ENCODE assay signal across 22 cellular contexts in genomic region chr2:136185991-136186771, GRCh38.
A peak's percentile ranks its signal among the peaks of the same experiment; 100 is the strongest.
DNase-seq lines count a peak whose midpoint lies in the region; ATAC-seq and TF ChIP-seq lines count a peak whose summit lies in the region.
"Had no signal": no experiment of that assay in that cellular context is flagged by ENCODE, and none has a peak within 500 bp of the region (broad histone marks: within the 10 kb centered on the region; RNA-seq: fewer than 3 reads in every experiment).

No MANE protein-coding gene starts in this region.

- H3K9me3 Mint-ChIP-seq in GM23338: peaks cover 7% of the 10 kb centered on the region

- H2AFZ ChIP-seq in osteoblast (ENCODE audit: low read length) (no peak overlapping the region), GM23338 (no peak overlapping the region)

- BruUV-seq in A673 (replicated peaks; lab: Mats Ljungman, UMichigan): no TSS peak

- no peak overlapping the region for H3K4me3 ChIP-seq in osteoblast (ENCODE audit: insufficient read depth, low read length)
- no peak overlapping the region for H3K4me3 ChIP-seq in A673 (ENCODE audit: low read depth, low read length, poor library complexity, severe bottlenecking)
- no peak overlapping the region for H3K4me3 ChIP-seq in GM23338
- H3K4me3 ChIP-seq: lung, ovary had no signal

- H3K4me1 Mint-ChIP-seq in GM23338: peaks cover 16% of the 10 kb centered on the region

- intact Hi-C loops in A673 (cut with micrococcal nuclease; ENCODE audit: unreplicated experiment): no loop called here

- H3K27ac ChIP-seq in osteoblast (ENCODE audit: low read depth, low read length): no peak overlapping the region
- H3K27ac ChIP-seq in A673 (ENCODE audit: low read depth, low read length, poor library complexity, severe bottlenecking): no peak overlapping the region
- H3K27ac ChIP-seq in GM23338 (ENCODE audit: low read depth): no peak overlapping the region
- H3K27ac ChIP-seq: ovary, RWPE1 had no signal

- H3K4me2 ChIP-seq in osteoblast (ENCODE audit: insufficient read depth, low read length) (no peak overlapping the region), GM23338 (no peak overlapping the region)

- ATAC-seq in GM23338: no peak

- no peak overlapping the region for H3K27ac Mint-ChIP-seq in GM23338
- H3K27ac Mint-ChIP-seq: activated CD4-positive, alpha-beta T cell treated with anti-CD3 and anti-CD28 coated beads, Interleukin-2, amount 10 ng/mL, durations not matched to agents 24 days and 14 days; B cell; endodermal cell had no signal

- H3K27me3 Mint-ChIP-seq in GM23338 (ENCODE audit: insufficient read depth, low read depth, poor library complexity): peaks cover 2% of the 10 kb centered on the region
- H3K27me3 Mint-ChIP-seq: B cell, naive B cell had no signal

- H3K4me3 Mint-ChIP-seq in GM23338: no peak overlapping the region
- H3K4me3 Mint-ChIP-seq: activated CD4-positive, alpha-beta T cell treated with anti-CD3 and anti-CD28 coated beads, Interleukin-2, amount 10 ng/mL, durations not matched to agents 24 days and 14 days; B cell; endodermal cell; naive B cell had no signal

- H3F3A ChIP-seq in GM23338 (replicated peaks; ENCODE audit: low read depth): no peaks in the 10 kb centered on the region

- H3K36me3 Mint-ChIP-seq in GM23338 (ENCODE audit: low read depth): no peaks in the 10 kb centered on the region

- peak; percentile 1 for DNase-seq in EL
- DNase-seq in M059J (ENCODE audit: low read depth): peak; percentile 4
- peak; percentile 6 for DNase-seq in cerebellum (ENCODE audit: low spot score)
- DNase-seq in occipital lobe (lab: John Stamatoyannopoulos, UW): peak; percentile 4
- DNase-seq in osteoblast (ENCODE audit: insufficient read length, low spot score, missing footprints): no peak
- no peak for DNase-seq in NCI-H226
- DNase-seq in A673 (ENCODE audit: low spot score): no peak
- no peak for DNase-seq in GM23338 (ENCODE audit: low spot score)
- DNase-seq: activated CD4-positive, alpha-beta T cell treated with anti-CD3 and anti-CD28 coated beads, Interleukin-2, amount 10 ng/mL, durations not matched to agents 24 days and 14 days; activated naive CD4-positive, alpha-beta T cell treated with Interleukin-2 at 50 U/mL for 16 hours; activated T-cell treated with anti-CD3 and anti-CD28 coated beads for 4 hours; endodermal cell; GDM1; H7; naive B cell; NCI-H1930; ovary; stimulated activated naive CD4-positive, alpha-beta T cell treated with Interleukin-2 at 50 U/mL for 16 hours; trophoblast cell had no signal

- H3K79me2 ChIP-seq in osteoblast (ENCODE audit: insufficient read depth, low read length) (no peaks in the 10 kb centered on the region), GM23338 (replicated peaks; ENCODE audit: insufficient read depth) (no peaks in the 10 kb centered on the region)

- CTCF ChIA-PET in A673 (lab: Charles Lee): no interaction called here

- H3K27me3 ChIP-seq in osteoblast (ENCODE audit: insufficient read depth, low read length) (no peaks in the 10 kb centered on the region), A673 (replicated peaks; ENCODE audit: insufficient read depth, low read depth, low read length, poor library complexity) (no peaks in the 10 kb centered on the region), GM23338 (ENCODE audit: insufficient read depth) (no peaks in the 10 kb centered on the region)
- H3K27me3 ChIP-seq: ovary had no signal

- POLR2A ChIA-PET in A673 (lab: Charles Lee; ENCODE audit: low non-redundant PET): no interaction called here

- no peak for TF ChIP-seq CTCF in osteoblast (IDR thresholded peaks at IDR 0.05; ENCODE audit: extremely low read depth, low read depth, low read length)
- no peak for TF ChIP-seq CTCF in A673 (conservative IDR thresholded peaks at IDR 0.05; ENCODE audit: low read depth, low read length)
- no peak for TF ChIP-seq CTCF in GM23338 (conservative IDR thresholded peaks at IDR 0.05; ENCODE audit: low read depth in 2 of 2)

- no peaks in the 10 kb centered on the region for H4K20me1 ChIP-seq in osteoblast (ENCODE audit: insufficient read depth, low read length)
- no peaks in the 10 kb centered on the region for H4K20me1 ChIP-seq in GM23338 (replicated peaks; ENCODE audit: insufficient read depth)

- H3K9me2 ChIP-seq in GM23338 (ENCODE audit: insufficient read depth): no peaks in the 10 kb centered on the region

- H3K4me1 ChIP-seq in osteoblast (ENCODE audit: insufficient read depth, low read length) (no peaks in the 10 kb centered on the region), A673 (ENCODE audit: insufficient read depth, low read length, poor library complexity, severe bottlenecking) (no peaks in the 10 kb centered on the region), GM23338 (ENCODE audit: insufficient read depth) (peaks cover 14% of the 10 kb centered on the region)

- no peaks in the 10 kb centered on the region for H3K36me3 ChIP-seq in osteoblast (ENCODE audit: insufficient read depth, low read length)
- no peaks in the 10 kb centered on the region for H3K36me3 ChIP-seq in A673 (ENCODE audit: insufficient read depth, low read length, poor library complexity, severe bottlenecking)
- no peaks in the 10 kb centered on the region for H3K36me3 ChIP-seq in GM23338 (ENCODE audit: insufficient read depth)
- H3K36me3 ChIP-seq: ovary had no signal

- no peaks in the 10 kb centered on the region for H3K9me3 ChIP-seq in osteoblast (ENCODE audit: low read depth, low read length)
- no peaks in the 10 kb centered on the region for H3K9me3 ChIP-seq in A673 (ENCODE audit: low read depth, low read length, poor library complexity, severe bottlenecking)
- H3K9me3 ChIP-seq: ovary had no signal

TF ChIP-seq in GM23338, 12 proteins besides CTCF, POLR2A, EP300 and RAD21:
- TF ChIP-seq NANOG (IDR thresholded peaks at IDR 0.05; ENCODE audit: borderline replicate concordance): no peak
- TF ChIP-seq STAT1 (IDR thresholded peaks at IDR 0.05; ENCODE audit: unreplicated experiment): no peak
- TF ChIP-seq JUNB (IDR thresholded peaks at IDR 0.05; ENCODE audit: unreplicated experiment): no peak
- no peak for TF ChIP-seq POLR2AphosphoS5 (IDR thresholded peaks at IDR 0.05; ENCODE audit: low read depth)
- TF ChIP-seq REST (IDR thresholded peaks at IDR 0.05; ENCODE audit: unreplicated experiment): no peak
- TF ChIP-seq ZNF331 (CRISPR knock-in tag; IDR thresholded peaks at IDR 0.05; ENCODE audit: low read depth): no peak
TF ChIP-seq in GM23338: peak in this region for 0.

Comparison
In these comparisons a context has a peak if more than half of its experiments do, and no peak if none do; other contexts are left out.
1. DNase-seq: peak in EL (single experiment), M059J (single experiment), cerebellum (single experiment) and occipital lobe (single experiment); none in osteoblast (single experiment), NCI-H226 (single experiment), A673 (single experiment) and GM23338 (single experiment).